In genomic region chr2:109450574-109451265, GRCh38 we compare ENCODE assay signal across 20 cellular contexts.
DNase-seq lines count a peak whose midpoint lies in the region; ATAC-seq and TF ChIP-seq lines count a peak whose summit lies in the region.
"Had no signal": no experiment of that assay in that cellular context is flagged by ENCODE, and none has a peak within 500 bp of the region (broad histone marks: within the 10 kb centered on the region; RNA-seq: fewer than 3 reads in every experiment).

No MANE protein-coding gene starts in this region.

- TF ChIP-seq EP300 in sigmoid colon (IDR thresholded peaks at IDR 0.05), result no peak

- intact Hi-C loops in ascending aorta (cut with DNase I) (no loop called here), heart left ventricle (cut with DNase I) (loop anchor here in 2 of 10 donors (5.0 kb wide), 1 partner anchor 42 kb away; no protein-coding TSS in a partner anchor), sigmoid colon (cut with DNase I) (no loop called here)

- ATAC-seq in heart left ventricle, result peak; percentile 54 to 68 (median 64)
- ATAC-seq in GM21526 (IDR thresholded peaks at IDR 0.05; ENCODE audit: low FRiP score, unreplicated experiment), result no peak
- ATAC-seq in HG03378 (IDR thresholded peaks at IDR 0.05; ENCODE audit: unreplicated experiment), result no peak
- no peak for ATAC-seq in foreskin keratinocyte
- ATAC-seq: Panc1 had no signal

- DNase-seq in DMS 273 (lab: John Stamatoyannopoulos, UW; ENCODE audit: unreplicated experiment) (peak; percentile 55), ascending aorta (ENCODE audit: low spot score in 2 of 2) (peak in 1 of 2 donors; percentile 77), heart left ventricle (peak in 2 of 5 donors; percentile 29 to 76), sigmoid colon (peak; percentile 67), foreskin keratinocyte (no peak), KBM-7 (no peak)
- DNase-seq: activated CD4-positive, alpha-beta T cell treated with anti-CD3 and anti-CD28 coated beads for 48 hours; activated gamma-delta T cell; CD4-positive, CD25-positive, alpha-beta regulatory T cell; DMS79; glutamatergic neuron; GM23248; naive B cell; NCI-H1436 had no signal

- no peaks in the 10 kb centered on the region for H3K27me3 ChIP-seq in ascending aorta
- H3K27me3 ChIP-seq in heart left ventricle, result no peaks in the 10 kb centered on the region
- H3K27me3 ChIP-seq in sigmoid colon, result no peaks in the 10 kb centered on the region
- H3K27me3 ChIP-seq in foreskin keratinocyte, result peaks cover 6% of the 10 kb centered on the region
- H3K27me3 ChIP-seq: tibial nerve had no signal

- TF ChIP-seq POLR2A in heart left ventricle (IDR thresholded peaks at IDR 0.05) (no peak), sigmoid colon (IDR thresholded peaks at IDR 0.05) (no peak)

- in situ Hi-C loops in KBM-7 (cut with MboI; ENCODE audit: low pct_unique_long_range_greater_than_20kb, low sequenced_read_pairs), result no loop called here

- H3K9me3 ChIP-seq in ascending aorta (no peaks in the 10 kb centered on the region), heart left ventricle (no peaks in the 10 kb centered on the region), sigmoid colon (no peaks in the 10 kb centered on the region)
- H3K9me3 ChIP-seq: tibial nerve had no signal

- H3K4me3 ChIP-seq in ascending aorta, result no peak overlapping the region
- no peak overlapping the region for H3K4me3 ChIP-seq in heart left ventricle
- no peak overlapping the region for H3K4me3 ChIP-seq in sigmoid colon
- H3K4me3 ChIP-seq: GM23248, lung, tibial nerve had no signal

- H3K36me3 ChIP-seq in ascending aorta (peaks cover 0 to 14% of the 10 kb centered on the region in 2 donors), heart left ventricle (peaks cover 0 to 7% (median 0%) of the 10 kb centered on the region in 9 donors), sigmoid colon (peaks cover 0 to 3% (median 0%) of the 10 kb centered on the region in 4 donors)

- peak overlapping the region; percentile 28 to 62 for H3K27ac ChIP-seq in ascending aorta
- H3K27ac ChIP-seq in heart left ventricle, result peak overlapping the region in 5 of 12 donors; percentile 2 to 49 (median 39)
- no peak overlapping the region for H3K27ac ChIP-seq in sigmoid colon
- H3K27ac ChIP-seq in foreskin keratinocyte, result no peak overlapping the region
- H3K27ac ChIP-seq: GM23248, parathyroid adenoma, tibial nerve had no signal

- WGBS in heart left ventricle, 4 donors, result 61 to 76% (median 68%) methylated on average over 12 of the region's 12 CpGs
- WGBS in sigmoid colon, 2 donors, result 82 to 83% methylated on average over 12 of the region's 12 CpGs

- peak in 2 of 3 experiments; percentile 6 to 11 for TF ChIP-seq CTCF in ascending aorta (IDR thresholded peaks at IDR 0.05)
- no peak for TF ChIP-seq CTCF in heart left ventricle (IDR thresholded peaks at IDR 0.05)
- no peak for TF ChIP-seq CTCF in sigmoid colon (IDR thresholded peaks at IDR 0.05)
- TF ChIP-seq CTCF in foreskin keratinocyte (conservative IDR thresholded peaks at IDR 0.05), result no peak

- peaks cover 12 to 54% of the 10 kb centered on the region in 2 donors for H3K4me1 ChIP-seq in ascending aorta
- peaks cover 0 to 22% (median 12%) of the 10 kb centered on the region in 12 donors for H3K4me1 ChIP-seq in heart left ventricle
- H3K4me1 ChIP-seq in sigmoid colon, result peaks cover 0 to 35% (median 23%) of the 10 kb centered on the region in 4 donors
- H3K4me1 ChIP-seq in foreskin keratinocyte, result no peaks in the 10 kb centered on the region
- H3K4me1 ChIP-seq: parathyroid adenoma had no signal

Comparison
In these comparisons a context has a peak if more than half of its experiments do, and no peak if none do; other contexts are left out.
1. DNase-seq: peak in DMS 273 (single experiment) and sigmoid colon (single experiment); none in foreskin keratinocyte (0 of 2) and KBM-7 (single experiment).
2. H3K27ac ChIP-seq: peak in ascending aorta (2 of 2); none in sigmoid colon (0 of 4) and foreskin keratinocyte (single experiment).
3. CTCF ChIP-seq: peak in ascending aorta (2 of 3); none in heart left ventricle (0 of 12), sigmoid colon (0 of 4) and foreskin keratinocyte (single experiment).
4. ATAC-seq: peak in heart left ventricle (4 of 4); none in GM21526 (single experiment), HG03378 (single experiment) and foreskin keratinocyte (single experiment).